9 cellular contexts compared by ENCODE assay signal in genomic region chr5:168747987-168748777, GRCh38.
DNase-seq lines count a peak whose midpoint lies in the region; ATAC-seq lines count a peak whose summit lies in the region.
"Had no signal": no experiment of that assay in that cellular context is flagged by ENCODE, and none has a peak within 500 bp of the region (broad histone marks: within the 10 kb centered on the region; RNA-seq: fewer than 3 reads in every experiment).

No MANE protein-coding gene starts in this region.

- H3K9me3 Mint-ChIP-seq in activated naive CD8-positive, alpha-beta T cell treated with anti-CD3 and anti-CD28 coated beads, Interleukin-2, amount 10 ng/mL, durations not matched to agents 7 days and 5 days, result peaks cover 9% of the 10 kb centered on the region

- peaks cover 10% of the 10 kb centered on the region for H3K27me3 Mint-ChIP-seq in activated naive CD8-positive, alpha-beta T cell treated with anti-CD3 and anti-CD28 coated beads, Interleukin-2, amount 10 ng/mL, durations not matched to agents 7 days and 5 days

- H3K36me3 Mint-ChIP-seq in activated naive CD8-positive, alpha-beta T cell treated with anti-CD3 and anti-CD28 coated beads, Interleukin-2, amount 10 ng/mL, durations not matched to agents 7 days and 5 days, result no peaks in the 10 kb centered on the region

- peak; percentile 62 for ATAC-seq in HG02885 (IDR thresholded peaks at IDR 0.05; ENCODE audit: poor library complexity, unreplicated experiment)
- ATAC-seq in activated naive CD8-positive, alpha-beta T cell treated with anti-CD3 and anti-CD28 coated beads, Interleukin-2, amount 10 ng/mL, durations not matched to agents 7 days and 5 days (ENCODE audit: low read depth), result peak; percentile 72

- DNase-seq in NCI-H524 (lab: John Stamatoyannopoulos, UW) (peak; percentile 10 to 50), NCI-H524 treated with DMSO at 0.1 percent for 48 hours (lab: John Stamatoyannopoulos, UW) (no peak), NCI-H82 treated with DMSO at 0.1 percent for 48 hours (lab: John Stamatoyannopoulos, UW; ENCODE audit: unreplicated experiment) (peak; percentile 45), inferior parietal cortex (ENCODE audit: extremely low spot score) (peak; percentile 29), cortex of kidney (lab: John Stamatoyannopoulos, UW) (no peak)
- DNase-seq in activated naive CD8-positive, alpha-beta T cell treated with anti-CD3 and anti-CD28 coated beads, Interleukin-2, amount 10 ng/mL, durations not matched to agents 7 days and 5 days, result peak; percentile 42
- DNase-seq in stimulated activated CD8-positive, alpha-beta memory T cell treated with anti-CD3 and anti-CD28 coated beads, Interleukin-4, amount 100 ng/mL, for 48 hours, result peak; percentile 78
- DNase-seq: pancreas had no signal

- POLR2A ChIA-PET in activated naive CD8-positive, alpha-beta T cell treated with anti-CD3 and anti-CD28 coated beads, Interleukin-2, amount 10 ng/mL, durations not matched to agents 7 days and 5 days (lab: Charles Lee), result no interaction called here

- no peak overlapping the region for H3K27ac Mint-ChIP-seq in activated naive CD8-positive, alpha-beta T cell treated with anti-CD3 and anti-CD28 coated beads, Interleukin-2, amount 10 ng/mL, durations not matched to agents 7 days and 5 days

- no peak overlapping the region for H3K4me3 Mint-ChIP-seq in activated naive CD8-positive, alpha-beta T cell treated with anti-CD3 and anti-CD28 coated beads, Interleukin-2, amount 10 ng/mL, durations not matched to agents 7 days and 5 days

- H3K4me1 Mint-ChIP-seq in activated naive CD8-positive, alpha-beta T cell treated with anti-CD3 and anti-CD28 coated beads, Interleukin-2, amount 10 ng/mL, durations not matched to agents 7 days and 5 days, result no peaks in the 10 kb centered on the region

Comparison
In these comparisons a context has a peak if more than half of its experiments do, and no peak if none do; other contexts are left out.
1. DNase-seq: peak in NCI-H524 (2 of 2), NCI-H82 treated with DMSO at 0.1 percent for 48 hours (single experiment), activated naive CD8-positive, alpha-beta T cell treated with anti-CD3 and anti-CD28 coated beads, Interleukin-2, amount 10 ng/mL, durations not matched to agents 7 days and 5 days (single experiment), inferior parietal cortex (single experiment) and stimulated activated CD8-positive, alpha-beta memory T cell treated with anti-CD3 and anti-CD28 coated beads, Interleukin-4, amount 100 ng/mL, for 48 hours (single experiment); none in NCI-H524 treated with DMSO at 0.1 percent for 48 hours (single experiment) and cortex of kidney (single experiment).